8 cellular contexts compared by ENCODE assay signal in genomic region chr12:40921563-40922163, GRCh38.
DNase-seq lines count a peak whose midpoint lies in the region; ATAC-seq, FAIRE-seq and TF ChIP-seq lines count a peak whose summit lies in the region.

No MANE protein-coding gene starts in this region.

- POLR2A ChIA-PET in AG04449 (lab: Yijun Ruan, JAX): no interaction called here

- intact Hi-C loops in tibial artery (cut with DNase I; ENCODE audit: low total_unique reads): no loop called here
- intact Hi-C loops in right cardiac atrium (cut with DNase I): loop anchor here (5.0 to 10.0 kb wide), 3 partner anchors 297 to 587 kb away; no protein-coding TSS in a partner anchor

- H3K27ac ChIP-seq in foreskin keratinocyte: no peak overlapping the region
- H3K27ac ChIP-seq in tibial artery: no peak overlapping the region
- H3K27ac ChIP-seq in right cardiac atrium (ENCODE audit: low read length): no peak overlapping the region

- TF ChIP-seq CTCF in AG04449 (IDR thresholded peaks at IDR 0.05; ENCODE audit: insufficient read depth, low read length, missing control alignments) (peak; percentile 21), foreskin keratinocyte (conservative IDR thresholded peaks at IDR 0.05) (peak; percentile 79), tibial artery (IDR thresholded peaks at IDR 0.05) (peak; percentile 44 to 53)

- no peaks in the 10 kb centered on the region for H3K4me1 ChIP-seq in foreskin keratinocyte
- H3K4me1 ChIP-seq in tibial artery: no peaks in the 10 kb centered on the region
- H3K4me1 ChIP-seq in right cardiac atrium (ENCODE audit: control insufficient read depth, insufficient read depth, low read length): no peaks in the 10 kb centered on the region

- H3K9me3 ChIP-seq in tibial artery (no peaks in the 10 kb centered on the region), right cardiac atrium (ENCODE audit: control insufficient read depth, low read length) (no peaks in the 10 kb centered on the region)

- CTCF ChIA-PET in AG04449 (lab: Yijun Ruan, JAX): no interaction called here

- 19% methylated on average over 2 of the region's 2 CpGs for WGBS in right cardiac atrium

- no peaks in the 10 kb centered on the region for H3K36me3 ChIP-seq in tibial artery

- H3K27me3 ChIP-seq in foreskin keratinocyte: no peaks in the 10 kb centered on the region
- no peaks in the 10 kb centered on the region for H3K27me3 ChIP-seq in tibial artery
- no peaks in the 10 kb centered on the region for H3K27me3 ChIP-seq in right cardiac atrium (ENCODE audit: control insufficient read depth, insufficient read depth)

- DNase-seq in AG04449 (ENCODE audit: low read depth, low spot score) (no peak), RCC 7860 (ENCODE audit: low spot score) (no peak), foreskin keratinocyte (no peak), tibial artery (no peak), right cardiac atrium (no peak)
- DNase-seq in activated naive CD4-positive, alpha-beta T cell (lab: John Stamatoyannopoulos, UW): no peak

- peak; percentile 61 for ATAC-seq in GM18511 (IDR thresholded peaks at IDR 0.05; ENCODE audit: unreplicated experiment)
- ATAC-seq in foreskin keratinocyte: peak; percentile 35
- ATAC-seq in GM19467 (IDR thresholded peaks at IDR 0.05; ENCODE audit: unreplicated experiment): no peak
- ATAC-seq in right cardiac atrium: no peak

- peak; percentile 56 for FAIRE-seq in RCC 7860 (lab: Jason Lieb, UNC)

- no peak overlapping the region for H3K4me3 ChIP-seq in AG04449 (ENCODE audit: low read depth, low read length)
- no peak overlapping the region for H3K4me3 ChIP-seq in tibial artery
- H3K4me3 ChIP-seq in right cardiac atrium (ENCODE audit: low read length): no peak overlapping the region

Comparison
In these comparisons a context has a peak if more than half of its experiments do, and no peak if none do; other contexts are left out.
1. CTCF ChIP-seq: peak in every context shown above with its lines; median percentile 79 in foreskin keratinocyte; 48 in tibial artery; 21 in AG04449.
2. ATAC-seq: peak in GM18511 (single experiment) and foreskin keratinocyte (single experiment); none in GM19467 (single experiment) and right cardiac atrium (0 of 2).